In the genomic region with DNA sequence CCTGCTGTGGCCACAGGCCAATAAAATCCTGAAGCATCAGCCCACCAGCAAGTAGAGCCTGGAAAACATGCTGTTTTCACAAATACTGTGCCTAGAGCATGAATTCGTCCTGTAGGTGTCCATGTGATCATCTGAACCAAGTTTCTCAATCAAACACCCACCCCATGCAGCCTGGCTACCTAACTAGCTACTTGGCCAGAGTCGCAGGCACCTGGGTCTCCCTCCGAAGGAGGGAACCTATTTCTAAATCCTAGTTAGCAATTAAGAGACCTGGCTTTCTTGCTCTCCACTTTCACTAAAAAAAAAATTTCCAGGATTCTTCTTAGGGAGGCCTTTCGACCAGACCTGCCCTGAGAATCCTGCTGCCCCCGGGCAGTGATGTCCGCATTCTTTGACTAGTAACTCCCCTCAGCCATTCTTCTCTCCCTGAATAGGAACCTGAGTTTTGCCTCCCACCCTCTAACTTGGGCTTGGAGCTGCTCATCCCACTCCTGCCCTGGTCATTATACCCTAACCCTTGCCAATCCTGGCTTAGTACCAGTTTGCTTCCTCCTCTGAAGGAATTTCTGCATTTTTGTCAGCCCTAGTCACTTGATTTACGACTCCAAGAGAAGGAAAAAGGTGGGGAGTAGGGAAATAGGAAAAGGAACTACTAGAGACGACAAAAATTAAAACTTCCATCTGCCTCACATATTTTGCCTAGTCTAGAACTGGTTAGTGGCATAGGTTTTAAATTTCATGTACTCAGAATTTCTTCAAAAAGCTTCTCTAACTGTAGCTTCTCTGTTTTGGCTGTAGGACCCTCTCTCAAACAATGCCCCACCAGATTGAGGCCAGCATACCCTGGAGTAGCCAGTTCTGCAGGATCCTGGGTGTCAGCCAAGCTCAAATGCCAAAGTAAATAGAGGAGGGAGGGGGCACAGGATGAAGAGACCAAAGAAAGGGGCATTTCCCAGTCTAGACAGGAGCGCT, we compare ENCODE assay signal across 9 cellular contexts. TPM values are rescaled to one million over a fixed set of nuclear protein-coding genes. Genes with fewer than 3 reads are reported as not detected.
DNase-seq lines count a peak whose midpoint lies in the region; ATAC-seq and TF ChIP-seq lines count a peak whose summit lies in the region.
"Had no signal": no experiment of that assay in that cellular context is flagged by ENCODE, and none has a peak within 500 bp of the region (broad histone marks: within the 10 kb centered on the region; RNA-seq: fewer than 3 reads in every experiment).

No MANE protein-coding gene starts in this region.

- DNase-seq in DND-41, result no peak
- DNase-seq in NCI-H345 treated with DMSO at 0.1 percent for 48 hours (lab: John Stamatoyannopoulos, UW; ENCODE audit: unreplicated experiment), result peak; percentile 1
- no peak for DNase-seq in endodermal cell
- DNase-seq in osteoblast (ENCODE audit: insufficient read length, low spot score, missing footprints), result no peak
- DNase-seq in activated CD8-positive, alpha-beta memory T cell treated with anti-CD3 and anti-CD28 coated beads for 24 hours, result no peak
- no peak for DNase-seq in esophagus squamous epithelium (lab: John Stamatoyannopoulos, UW)
- DNase-seq: activated CD8-positive, alpha-beta memory T cell treated with anti-CD3 and anti-CD28 coated beads, Interleukin-2, amount 10 ng/mL, durations not matched to agents 7 days and 5 days had no signal

- H3K4me1 ChIP-seq in DND-41 (ENCODE audit: insufficient read depth, low read length) (no peaks in the 10 kb centered on the region; the same call in 1 of the 2 replicates), endodermal cell (ENCODE audit: control insufficient read depth, insufficient read depth, low read length) (peaks cover 6% of the 10 kb centered on the region), osteoblast (ENCODE audit: insufficient read depth, low read length) (peaks cover 36% of the 10 kb centered on the region), esophagus squamous epithelium (peaks cover 0 to 58% (median 9%) of the 10 kb centered on the region in 3 donors)

- no peak overlapping the region for H3K4me2 ChIP-seq in DND-41 (ENCODE audit: insufficient read depth, low read length)
- H3K4me2 ChIP-seq in osteoblast (ENCODE audit: insufficient read depth, low read length), result peak overlapping the region; percentile 46

- H3K36me3 ChIP-seq in DND-41 (ENCODE audit: insufficient read depth, low read length) (no peaks in the 10 kb centered on the region), endodermal cell (ENCODE audit: control insufficient read depth, insufficient read depth, low read length) (no peaks in the 10 kb centered on the region), osteoblast (ENCODE audit: insufficient read depth, low read length) (no peaks in the 10 kb centered on the region), esophagus squamous epithelium (no peaks in the 10 kb centered on the region)

- intact Hi-C loops in esophagus squamous epithelium (cut with DNase I), result no loop called here

- no peak for TF ChIP-seq POLR2A in esophagus squamous epithelium (IDR thresholded peaks at IDR 0.05)

- H3K27me3 Mint-ChIP-seq in endodermal cell (ENCODE audit: insufficient read depth), result no peaks in the 10 kb centered on the region

- no peaks in the 10 kb centered on the region for H4K20me1 ChIP-seq in DND-41 (ENCODE audit: insufficient read depth, low read length)
- H4K20me1 ChIP-seq in osteoblast (ENCODE audit: insufficient read depth, low read length), result no peaks in the 10 kb centered on the region

- H2AFZ ChIP-seq in DND-41 (ENCODE audit: low read depth, low read length), result peak overlapping the region; percentile 36; the same call in 1 of the 2 replicates
- peak overlapping the region; percentile 11 for H2AFZ ChIP-seq in osteoblast (ENCODE audit: low read length)

- TF ChIP-seq CTCF in DND-41 (IDR thresholded peaks at IDR 0.05; ENCODE audit: borderline replicate concordance, extremely low read depth, low read length, poor library complexity, severe bottlenecking), result no peak
- no peak for TF ChIP-seq CTCF in endodermal cell (conservative IDR thresholded peaks at IDR 0.05)
- no peak for TF ChIP-seq CTCF in osteoblast (IDR thresholded peaks at IDR 0.05; ENCODE audit: extremely low read depth, low read depth, low read length)
- no peak for TF ChIP-seq CTCF in esophagus squamous epithelium (IDR thresholded peaks at IDR 0.05)

- 73 to 86% methylated on average over 5 to 8 of the region's 9 CpGs for WGBS in endodermal cell (ENCODE audit: insufficient coverage in 1 of 2, insufficient read length in 1 of 2), 2 experiments
- 40 to 49% methylated on average over 9 of the region's 9 CpGs for WGBS in esophagus squamous epithelium, 2 donors

- H3K4me3 Mint-ChIP-seq in endodermal cell, result no peak overlapping the region
- H3K4me3 Mint-ChIP-seq: activated CD8-positive, alpha-beta memory T cell treated with anti-CD3 and anti-CD28 coated beads, Interleukin-2, amount 10 ng/mL, durations not matched to agents 7 days and 5 days had no signal

- H3K9me3 ChIP-seq in DND-41 (ENCODE audit: insufficient read depth, low read length, severe bottlenecking), result no peaks in the 10 kb centered on the region
- no peaks in the 10 kb centered on the region for H3K9me3 ChIP-seq in endodermal cell (ENCODE audit: control insufficient read depth, low read length)
- H3K9me3 ChIP-seq in osteoblast (ENCODE audit: low read depth, low read length), result no peaks in the 10 kb centered on the region
- no peaks in the 10 kb centered on the region for H3K9me3 ChIP-seq in esophagus squamous epithelium

- no peaks in the 10 kb centered on the region for H3K36me3 Mint-ChIP-seq in endodermal cell (ENCODE audit: low read depth)

- no peak overlapping the region for H3K9ac ChIP-seq in DND-41 (ENCODE audit: low read depth, low read length)
- H3K9ac ChIP-seq in endodermal cell (ENCODE audit: extremely low read depth, low read length, poor library complexity, severe bottlenecking), result no peak overlapping the region

- peak overlapping the region; percentile 9 for H3K27ac Mint-ChIP-seq in endodermal cell
- H3K27ac Mint-ChIP-seq: activated CD8-positive, alpha-beta memory T cell treated with anti-CD3 and anti-CD28 coated beads, Interleukin-2, amount 10 ng/mL, durations not matched to agents 7 days and 5 days had no signal

- peaks cover 16% of the 10 kb centered on the region for H3K4me1 Mint-ChIP-seq in endodermal cell

- no peaks in the 10 kb centered on the region for H3K27me3 ChIP-seq in DND-41 (ENCODE audit: insufficient read depth, low read length, poor library complexity)
- H3K27me3 ChIP-seq in endodermal cell (ENCODE audit: control insufficient read depth, insufficient read depth, low read length, poor library complexity, severe bottlenecking), result no peaks in the 10 kb centered on the region
- H3K27me3 ChIP-seq in osteoblast (ENCODE audit: insufficient read depth, low read length), result no peaks in the 10 kb centered on the region
- H3K27me3 ChIP-seq in esophagus squamous epithelium, result no peaks in the 10 kb centered on the region

- H3K79me2 ChIP-seq in DND-41 (ENCODE audit: insufficient read depth, low read length) (no peaks in the 10 kb centered on the region), osteoblast (ENCODE audit: insufficient read depth, low read length) (no peaks in the 10 kb centered on the region)

- H3K4me3 ChIP-seq in DND-41 (ENCODE audit: low read depth in 1 of 2, low read length in 2 of 2), result no peak overlapping the region
- no peak overlapping the region for H3K4me3 ChIP-seq in endodermal cell (ENCODE audit: low read length)
- peak overlapping the region; percentile 1 for H3K4me3 ChIP-seq in osteoblast (ENCODE audit: insufficient read depth, low read length)
- no peak overlapping the region for H3K4me3 ChIP-seq in esophagus squamous epithelium

- no peak for ATAC-seq in DND-41 (ENCODE audit: insufficient read depth, low read depth)
- ATAC-seq in GM18498 (IDR thresholded peaks at IDR 0.05; ENCODE audit: unreplicated experiment), result no peak
- no peak for ATAC-seq in GM21529 (IDR thresholded peaks at IDR 0.05; ENCODE audit: unreplicated experiment)
- ATAC-seq: activated CD8-positive, alpha-beta memory T cell treated with anti-CD3 and anti-CD28 coated beads, Interleukin-2, amount 10 ng/mL, durations not matched to agents 7 days and 5 days had no signal

- no peaks in the 10 kb centered on the region for H3K9me3 Mint-ChIP-seq in endodermal cell

- H3K27ac ChIP-seq in DND-41 (ENCODE audit: low read length) (no peak overlapping the region), endodermal cell (ENCODE audit: low read depth, low read length) (no peak overlapping the region), osteoblast (ENCODE audit: low read depth, low read length) (no peak overlapping the region), esophagus squamous epithelium (no peak overlapping the region)

RNA-seq across cellular contexts. Expression of gene TANK, which starts 25.4 kb away (rescaled TPM):
- 10 to 100 TPM; 22.4 to 33.2 TPM for total RNA-seq in endodermal cell
- 34.7 TPM for polyA plus RNA-seq in endodermal cell (2013, experiment 1 of 2)
- polyA plus RNA-seq in endodermal cell (2013, experiment 2 of 2), result 30.8 TPM
- total RNA-seq in osteoblast, result 112 and 127 TPM in 2 replicates
- total RNA-seq in esophagus squamous epithelium, result 10 to 100 TPM; 34.8 to 83.7 (median 60.7) TPM
